Comparison of ENCODE assay signal across 21 cellular contexts in the genomic region with DNA sequence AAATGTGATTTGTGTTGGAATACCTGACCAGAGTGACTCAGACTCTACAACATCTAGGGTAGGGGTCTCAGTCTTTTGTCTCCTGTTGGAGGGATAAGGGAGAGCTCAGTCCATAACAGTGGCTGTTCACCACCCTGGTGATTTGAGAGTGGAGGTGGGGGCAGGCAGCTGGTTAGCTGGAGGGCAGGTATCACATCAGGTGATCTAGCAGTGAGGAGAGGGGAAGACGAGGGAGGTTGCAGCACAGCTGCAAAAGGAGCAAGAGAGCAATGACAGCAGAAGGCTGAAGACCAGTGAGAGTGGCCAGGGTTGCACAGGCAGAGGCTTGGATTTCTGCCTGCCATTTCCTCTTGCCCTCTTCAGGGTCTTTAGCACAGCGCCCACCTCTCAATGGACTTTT. TPM values are rescaled to one million over a fixed set of nuclear protein-coding genes. Genes with fewer than 3 reads are reported as not detected.
A peak's percentile ranks its signal among the peaks of the same experiment; 100 is the strongest.
DNase-seq lines count a peak whose midpoint lies in the region; ATAC-seq and TF ChIP-seq lines count a peak whose summit lies in the region.
"Had no signal": no experiment of that assay in that cellular context is flagged by ENCODE, and none has a peak within 500 bp of the region (broad histone marks: within the 10 kb centered on the region; RNA-seq: fewer than 3 reads in every experiment).

No MANE protein-coding gene starts in this region.

- no peak overlapping the region for H3K4me3 Mint-ChIP-seq in activated T-helper 17 cell treated with anti-CD3 and anti-CD28 coated beads, Interleukin-2, amount 50 U/mL, for 72 hours
- no peak overlapping the region for H3K4me3 Mint-ChIP-seq in mesothelial cell of epicardium

- H3K36me3 Mint-ChIP-seq in activated T-helper 17 cell treated with anti-CD3 and anti-CD28 coated beads, Interleukin-2, amount 50 U/mL, for 72 hours (ENCODE audit: low read depth): no peaks in the 10 kb centered on the region
- peaks cover 4% of the 10 kb centered on the region for H3K36me3 Mint-ChIP-seq in mesothelial cell of epicardium

- no peaks in the 10 kb centered on the region for H3K27me3 ChIP-seq in mesendoderm (ENCODE audit: insufficient read depth, low read length, poor library complexity)
- H3K27me3 ChIP-seq in sigmoid colon: no peaks in the 10 kb centered on the region

- H3K27me3 Mint-ChIP-seq in activated T-helper 17 cell treated with anti-CD3 and anti-CD28 coated beads, Interleukin-2, amount 50 U/mL, for 72 hours: no peaks in the 10 kb centered on the region
- H3K27me3 Mint-ChIP-seq in mesothelial cell of epicardium (ENCODE audit: low read depth): peaks cover 5% of the 10 kb centered on the region

- no peak overlapping the region for H3K9ac ChIP-seq in mesendoderm (ENCODE audit: low read length)

- H3K4me2 ChIP-seq in mesendoderm (ENCODE audit: low read length): no peak overlapping the region

- WGBS in mesendoderm (ENCODE audit: extremely low coverage, insufficient coverage, low lambda C conversion rate): no CpG with 5 or more reads among the region's 2 CpGs
- WGBS in sigmoid colon, 2 donors: 88 to 98% methylated on average over 2 of the region's 2 CpGs

- ATAC-seq in left ventricle myocardium superior (peak; percentile 17), Right ventricle myocardium superior (ENCODE audit: poor library complexity) (no peak)
- no peak for ATAC-seq in activated T-helper 17 cell treated with anti-CD3 and anti-CD28 coated beads, Interleukin-2, amount 50 U/mL, for 72 hours (replicated peaks)
- ATAC-seq: Panc1, SK-N-SH treated with all-trans-retinoic acid at 6 μM for 48 hours had no signal

- H4K8ac ChIP-seq in mesendoderm (ENCODE audit: low read depth, low read length): no peak overlapping the region

- H3K4me3 ChIP-seq in mesendoderm (ENCODE audit: low read length) (no peak overlapping the region), sigmoid colon (no peak overlapping the region)
- H3K4me3 ChIP-seq: HAP-1 had no signal

- TF ChIP-seq EP300 in sigmoid colon (IDR thresholded peaks at IDR 0.05): no peak

- DNase-seq in left ventricle myocardium superior (no peak), Right ventricle myocardium superior (no peak), mesendoderm (peak; percentile 13), sigmoid colon (no peak), mesothelial cell of epicardium (ENCODE audit: low spot score in 2 of 2, unreplicated experiment in 2 of 2) (no peak)
- DNase-seq in activated CD4-positive, alpha-beta T cell treated with anti-CD3 and anti-CD28 coated beads for 4 hours: no peak
- DNase-seq: EL, KBM-7, MM.1S, NCI-H1048, NCI-H1436, NCI-H187 treated with DMSO at 0.1 percent for 48 hours, NCI-H2227 treated with DMSO at 0.1 percent for 48 hours, NCI-H510A treated with DMSO at 0.1 percent for 48 hours, NCI-H774 had no signal

- H3K27ac ChIP-seq in mesendoderm (ENCODE audit: low read depth, low read length) (no peak overlapping the region), sigmoid colon (no peak overlapping the region)
- H3K27ac ChIP-seq: C4-2B, HL-60 had no signal

- H3K18ac ChIP-seq in mesendoderm (ENCODE audit: low read length): no peak overlapping the region

- H3K27ac Mint-ChIP-seq in activated T-helper 17 cell treated with anti-CD3 and anti-CD28 coated beads, Interleukin-2, amount 50 U/mL, for 72 hours: peak overlapping the region; percentile 19
- H3K27ac Mint-ChIP-seq in mesothelial cell of epicardium: no peak overlapping the region

- TF ChIP-seq CTCF in sigmoid colon (IDR thresholded peaks at IDR 0.05) (no peak), mesothelial cell of epicardium (IDR thresholded peaks at IDR 0.05; ENCODE audit: unreplicated experiment) (no peak)

- H3K4ac ChIP-seq in mesendoderm (ENCODE audit: low read depth, low read length): no peak overlapping the region

- no peaks in the 10 kb centered on the region for H3K79me2 ChIP-seq in mesendoderm (ENCODE audit: control insufficient read depth, insufficient read depth, low read length)

- H3K9me3 ChIP-seq in sigmoid colon: peaks cover 0 to 6% (median 0%) of the 10 kb centered on the region in 4 donors

- H3K4me1 ChIP-seq in mesendoderm (ENCODE audit: control insufficient read depth, low read depth, low read length): no peaks in the 10 kb centered on the region
- H3K4me1 ChIP-seq in sigmoid colon: no peaks in the 10 kb centered on the region

- H3K4me1 Mint-ChIP-seq in activated T-helper 17 cell treated with anti-CD3 and anti-CD28 coated beads, Interleukin-2, amount 50 U/mL, for 72 hours: peaks cover 17% of the 10 kb centered on the region
- H3K4me1 Mint-ChIP-seq in mesothelial cell of epicardium: no peaks in the 10 kb centered on the region

- no peaks in the 10 kb centered on the region for H3K36me3 ChIP-seq in mesendoderm (ENCODE audit: control insufficient read depth, insufficient read depth, low read length)
- H3K36me3 ChIP-seq in sigmoid colon: no peaks in the 10 kb centered on the region
- H3K36me3 ChIP-seq: HAP-1 had no signal

- H3K79me1 ChIP-seq in mesendoderm (ENCODE audit: low read length): no peaks in the 10 kb centered on the region

- no peak overlapping the region for H2BK5ac ChIP-seq in mesendoderm (ENCODE audit: low read length)

- H2AK5ac ChIP-seq in mesendoderm (ENCODE audit: low read length): no peak overlapping the region

- no peak overlapping the region for H2BK15ac ChIP-seq in mesendoderm (replicated peaks; ENCODE audit: low read depth)

- intact Hi-C loops in left ventricle myocardium superior (cut with micrococcal nuclease) (no loop called here), Right ventricle myocardium superior (cut with DNase I) (no loop called here), sigmoid colon (cut with DNase I) (no loop called here)

- H3K9me3 Mint-ChIP-seq in activated T-helper 17 cell treated with anti-CD3 and anti-CD28 coated beads, Interleukin-2, amount 50 U/mL, for 72 hours: no peaks in the 10 kb centered on the region
- peaks cover 15% of the 10 kb centered on the region for H3K9me3 Mint-ChIP-seq in mesothelial cell of epicardium

- H3K23ac ChIP-seq in mesendoderm (ENCODE audit: low read length): no peak overlapping the region

- H3K56ac ChIP-seq in mesendoderm (ENCODE audit: low read length): no peak overlapping the region

- no peak overlapping the region for H2BK120ac ChIP-seq in mesendoderm (ENCODE audit: low read depth, low read length)

- TF ChIP-seq POLR2A in sigmoid colon (IDR thresholded peaks at IDR 0.05): no peak

- H4K5ac ChIP-seq in mesendoderm (ENCODE audit: low read length): no peak overlapping the region

RNA-seq across cellular contexts. Expression of a gene that starts 38.4 kb away (rescaled TPM):
- 76.9 TPM for total RNA-seq in left ventricle myocardium superior
- 64.5 TPM for total RNA-seq in Right ventricle myocardium superior
- 10 to 100 TPM; 15.1 to 16.2 TPM for total RNA-seq in activated T-helper 17 cell treated with anti-CD3 and anti-CD28 coated beads, Interleukin-2, amount 50 U/mL, for 72 hours
- 0.95 TPM for polyA plus RNA-seq in mesendoderm (2013, experiment 1 of 2)
- polyA plus RNA-seq in mesendoderm (2013, experiment 2 of 2): 0.91 TPM
- 10 to 100 TPM in 3 of 4 donors, 1 to 10 TPM in 1; 8.0 to 11.8 (median 10.8) TPM for total RNA-seq in sigmoid colon
- 10 to 100 TPM in 2 of 3 donors, 1 to 10 TPM in 1; 8.4 to 12.6 (median 12.5) TPM for polyA plus RNA-seq in sigmoid colon
- 3.6 to 3.7 TPM (median 3.6 TPM) in 3 replicates for total RNA-seq in mesothelial cell of epicardium
